39 cellular contexts compared by ENCODE assay signal in genomic region chr20:44297721-44298120, GRCh38. TPM values are rescaled to one million over a fixed set of nuclear protein-coding genes. Genes with fewer than 3 reads are reported as not detected.
"Had no signal": no experiment of that assay in that cellular context is flagged by ENCODE, and none has a peak within 500 bp of the region (broad histone marks: within the 10 kb centered on the region; RNA-seq: fewer than 3 reads in every experiment).

No MANE protein-coding gene starts in this region.

- H3K4me1 ChIP-seq: ascending aorta, breast epithelium had no signal

- H3K27me3 ChIP-seq: adrenal gland, ascending aorta, body of pancreas, brain microvascular endothelial cell, breast epithelium, cardiac muscle cell had no signal

- ATAC-seq: activated naive CD4-positive, alpha-beta T cell treated with anti-CD3 and anti-CD28 coated beads, Interleukin-2, amount 50 U/mL, for 72 hours; activated naive CD8-positive, alpha-beta T cell treated with anti-CD3 and anti-CD28 coated beads, Interleukin-2, amount 50 U/mL, for 24 hours; activated T-cell treated with anti-CD3 and anti-CD28 coated beads, Interleukin-2, amount 50 U/mL, for 4 hours; activated T-cell treated with anti-CD3 and anti-CD28 coated beads, Interleukin-2, amount 50 U/mL, for 72 hours; activated T-helper 17 cell treated with anti-CD3 and anti-CD28 coated beads, Interleukin-2, amount 50 U/mL, for 72 hours; body of pancreas had no signal

- DNase-seq: activated effector memory CD4-positive, alpha-beta T cell treated with anti-CD3 and anti-CD28 coated beads, Interleukin-2, amount 50 U/mL, for 16 hours; activated effector memory CD4-positive, alpha-beta T cell treated with Interleukin-2 at 50 U/mL for 16 hours; activated gamma-delta T cell; activated gamma-delta T cell treated with Interleukin-2 at 50 U/mL for 16 hours; activated naive CD4-positive, alpha-beta T cell; activated naive CD4-positive, alpha-beta T cell treated with anti-CD3 and anti-CD28 coated beads for 36 hours; activated naive CD4-positive, alpha-beta T cell treated with anti-CD3 and anti-CD28 coated beads, Interleukin-2, amount 10 ng/mL, durations not matched to agents 7 days and 5 days; activated naive CD4-positive, alpha-beta T cell treated with anti-CD3 and anti-CD28 coated beads, Interleukin-2, amount 50 U/mL, for 16 hours; activated naive CD4-positive, alpha-beta T cell treated with Interleukin-2 at 50 U/mL for 16 hours; activated naive CD8-positive, alpha-beta T cell treated with anti-CD3 and anti-CD28 coated beads for 36 hours; activated naive CD8-positive, alpha-beta T cell treated with anti-CD3 and anti-CD28 coated beads, Interleukin-2, amount 10 ng/mL, durations not matched to agents 7 days and 5 days; activated naive CD8-positive, alpha-beta T cell treated with anti-CD3 and anti-CD28 coated beads, Interleukin-2, amount 50 U/mL, for 24 hours; activated T-cell treated with anti-CD3 and anti-CD28 coated beads, Interleukin-2, amount 50 U/mL, for 24 hours; activated T-cell treated with anti-CD3 and anti-CD28 coated beads, Interleukin-2, amount 50 U/mL, for 4 hours; activated T-cell treated with anti-CD3 and anti-CD28 coated beads, Interleukin-2, amount 50 U/mL, for 48 hours; activated T-cell treated with anti-CD3 and anti-CD28 coated beads, Interleukin-2, amount 50 U/mL, for 72 hours; adrenal gland; amniotic stem cell; amygdala; anterior cingulate cortex; aorta; body of pancreas; brain microvascular endothelial cell; caudate nucleus; central memory CD4-positive, alpha-beta T cell; cerebellar nuclear complex had no signal

- H3K4me3 ChIP-seq: adrenal gland, ascending aorta, body of pancreas, breast epithelium, cardiac muscle cell had no signal

- H3K9me3 ChIP-seq: adrenal gland, ascending aorta, body of pancreas, breast epithelium had no signal

- FAIRE-seq: astrocyte, bronchial epithelial cell had no signal

- H3K36me3 ChIP-seq: adrenal gland, ascending aorta, brain microvascular endothelial cell, breast epithelium, cardiac muscle cell had no signal

- H3K27ac ChIP-seq: adrenal gland, ascending aorta, body of pancreas, brain microvascular endothelial cell, breast epithelium, cardiac muscle cell had no signal

RNA-seq across cellular contexts. Expression of gene R3HDML, which starts 39.1 kb away (rescaled TPM):
- total RNA-seq: activated naive CD4-positive, alpha-beta T cell treated with anti-CD3 and anti-CD28 coated beads for 36 hours; activated naive CD4-positive, alpha-beta T cell treated with anti-CD3 and anti-CD28 coated beads, Interleukin-2, amount 50 U/mL, for 72 hours; activated naive CD8-positive, alpha-beta T cell treated with anti-CD3 and anti-CD28 coated beads for 36 hours; activated naive CD8-positive, alpha-beta T cell treated with anti-CD3 and anti-CD28 coated beads, Interleukin-2, amount 10 ng/mL, durations not matched to agents 7 days and 5 days; activated T-cell treated with anti-CD3 and anti-CD28 coated beads, Interleukin-2, amount 50 U/mL, for 4 hours; activated T-cell treated with anti-CD3 and anti-CD28 coated beads, Interleukin-2, amount 50 U/mL, for 72 hours; activated T-helper 1 cell treated with anti-CD3 and anti-CD28 coated beads, Interleukin-12 subunit alpha, Interleukin-12 subunit beta, Interleukin-2, Interleukin-4 antibody, amounts not matched to agents 30 ng/mL and 10 ng/mL and 1 ng/mL, durations not matched to agents 14 hours and 24 hours and 36 hours; activated T-helper 17 cell treated with anti-CD3 and anti-CD28 coated beads, Interleukin-2, amount 50 U/mL, for 72 hours; activated T-helper 2 cell treated with anti-CD3 and anti-CD28 coated beads, Interferon-gamma antibody, Interleukin-2, Interleukin-4, amounts not matched to agents 10 μg/mL and 5 μg/mL and 100 μg/mL, durations not matched to agents 14 hours and 24 hours and 36 hours; adrenal gland; aorta; ascending aorta; body of pancreas; breast epithelium; bronchial epithelial cell; cardiac muscle cell; cardiac septum; cerebellum had no signal
- polyA plus RNA-seq: adipose tissue, adrenal gland, aorta, cardiac muscle cell had no signal

RNA-seq across cellular contexts. Expression of gene GDAP1L1, which starts 50.6 kb away (rescaled TPM):
- total RNA-seq: activated naive CD4-positive, alpha-beta T cell treated with anti-CD3 and anti-CD28 coated beads, Interleukin-2, amount 50 U/mL, for 72 hours; activated naive CD8-positive, alpha-beta T cell treated with anti-CD3 and anti-CD28 coated beads, Interleukin-2, amount 10 ng/mL, durations not matched to agents 7 days and 5 days; activated T-cell treated with anti-CD3 and anti-CD28 coated beads, Interleukin-2, amount 50 U/mL, for 4 hours; activated T-helper 17 cell treated with anti-CD3 and anti-CD28 coated beads, Interleukin-2, amount 50 U/mL, for 72 hours; activated T-helper 2 cell treated with anti-CD3 and anti-CD28 coated beads, Interferon-gamma antibody, Interleukin-2, Interleukin-4, amounts not matched to agents 10 μg/mL and 5 μg/mL and 100 μg/mL, durations not matched to agents 14 hours and 24 hours and 36 hours; aorta; ascending aorta; body of pancreas; breast epithelium; bronchial epithelial cell; chondrocyte had no signal
- polyA plus RNA-seq: aorta had no signal

RNA-seq across cellular contexts. Expression of gene HNF4A, which starts 57.8 kb away (rescaled TPM):
- total RNA-seq: activated naive CD4-positive, alpha-beta T cell treated with anti-CD3 and anti-CD28 coated beads for 36 hours; activated naive CD4-positive, alpha-beta T cell treated with anti-CD3 and anti-CD28 coated beads, Interleukin-2, amount 50 U/mL, for 72 hours; activated naive CD8-positive, alpha-beta T cell treated with anti-CD3 and anti-CD28 coated beads for 36 hours; activated naive CD8-positive, alpha-beta T cell treated with anti-CD3 and anti-CD28 coated beads, Interleukin-2, amount 10 ng/mL, durations not matched to agents 7 days and 5 days; activated T-cell treated with anti-CD3 and anti-CD28 coated beads, Interleukin-2, amount 50 U/mL, for 72 hours; activated T-helper 1 cell treated with anti-CD3 and anti-CD28 coated beads, Interleukin-12 subunit alpha, Interleukin-12 subunit beta, Interleukin-2, Interleukin-4 antibody, amounts not matched to agents 30 ng/mL and 10 ng/mL and 1 ng/mL, durations not matched to agents 14 hours and 24 hours and 36 hours; activated T-helper 17 cell treated with anti-CD3 and anti-CD28 coated beads, Interleukin-2, amount 50 U/mL, for 72 hours; activated T-helper 2 cell treated with anti-CD3 and anti-CD28 coated beads, Interferon-gamma antibody, Interleukin-2, Interleukin-4, amounts not matched to agents 10 μg/mL and 5 μg/mL and 100 μg/mL, durations not matched to agents 14 hours and 24 hours and 36 hours; aorta; ascending aorta; astrocyte; bronchial epithelial cell; cardiac septum; chondrocyte had no signal
- polyA plus RNA-seq: cardiac muscle cell had no signal
